Comparison of ENCODE assay signal across 22 cellular contexts in genomic region chr12:19415563-19415962, GRCh38.
"Had no signal": no experiment of that assay in that cellular context is flagged by ENCODE, and none has a peak within 500 bp of the region (broad histone marks: within the 10 kb centered on the region; RNA-seq: fewer than 3 reads in every experiment).

No MANE protein-coding gene starts in this region.

- H3K36me3 ChIP-seq: left ventricle myocardium inferior, neural progenitor cell, pancreas, prostate gland, suprapubic skin, tibial nerve, uterus had no signal

- FAIRE-seq: islet of Langerhans, kidney, pancreas had no signal

- H3K9ac ChIP-seq: neural progenitor cell had no signal

- H3K4me2 ChIP-seq: neural progenitor cell had no signal

- H3K9me3 ChIP-seq: left ventricle myocardium inferior, pancreas, prostate gland, suprapubic skin, tibial nerve, uterus had no signal

- H2AFZ ChIP-seq: neural progenitor cell had no signal

- DNase-seq: hypothalamus; immature natural killer cell; kidney; left colon; left ventricle myocardium inferior; mesendoderm; naive B cell; natural killer cell; nephron progenitor cell; pancreas; retina; right cardiac atrium; stimulated activated CD4-positive, alpha-beta T cell treated with anti-CD3 and anti-CD28 coated beads, Interleukin-4, amount 100 ng/mL, for 24 hours; stimulated activated naive CD4-positive, alpha-beta T cell; uterus had no signal

- H3K4me1 ChIP-seq: pancreas, prostate gland, uterus had no signal

- H3K27me3 ChIP-seq: neural progenitor cell, pancreas, suprapubic skin, tibial nerve, uterus had no signal

- H3K4me3 ChIP-seq: left ventricle myocardium inferior, lung, neural progenitor cell, pancreas, prostate gland, skin epidermis, suprapubic skin, tibial nerve, uterus had no signal

- H3K27ac ChIP-seq: left ventricle myocardium inferior, neural progenitor cell, pancreas, prostate gland, skin epidermis, suprapubic skin, tibial nerve, uterus had no signal
